In genomic region chr16:84700518-84701277, GRCh38 we compare ENCODE assay signal across 8 cellular contexts. TPM values are rescaled to one million over a fixed set of nuclear protein-coding genes. Genes with fewer than 3 reads are reported as not detected.
DNase-seq lines count a peak whose midpoint lies in the region; ATAC-seq and TF ChIP-seq lines count a peak whose summit lies in the region.

No MANE protein-coding gene starts in this region.

- H3K27ac ChIP-seq in BLaER1 treated with 17β-estradiol and CSF1 and Interleukin-3, amounts not matched to agents 10 nM and 100 nM: peak overlapping the region; percentile 77 to 99 (median 97)

- peaks cover 41 to 55% (median 52%) of the 10 kb centered on the region in 10 experiments for H3K4me1 ChIP-seq in BLaER1 treated with 17β-estradiol and CSF1 and Interleukin-3, amounts not matched to agents 10 nM and 100 nM

- H3K9me3 ChIP-seq in BLaER1 treated with 17β-estradiol and CSF1 and Interleukin-3, amounts not matched to agents 10 nM and 100 nM (replicated peaks in 1 of 11): no peaks in the 10 kb centered on the region

- ATAC-seq in HG03378 (IDR thresholded peaks at IDR 0.05; ENCODE audit: unreplicated experiment): peak; percentile 18

- H4K20me1 ChIP-seq in BLaER1 treated with 17β-estradiol and CSF1 and Interleukin-3, amounts not matched to agents 10 nM and 100 nM: peaks cover 39 to 58% (median 56%) of the 10 kb centered on the region in 11 experiments; a peak in 21 of 22 replicates

- peak overlapping the region; percentile 93 to 100 (median 99) for H3K4me3 ChIP-seq in BLaER1 treated with 17β-estradiol and CSF1 and Interleukin-3, amounts not matched to agents 10 nM and 100 nM
- H3K4me3 ChIP-seq in choroid plexus epithelial cell (ENCODE audit: low read depth, low read length): peak overlapping the region; percentile 82

- H3K36me3 ChIP-seq in BLaER1 treated with 17β-estradiol and CSF1 and Interleukin-3, amounts not matched to agents 10 nM and 100 nM: peaks cover 0 to 22% (median 11%) of the 10 kb centered on the region in 11 experiments; a peak in 15 of 22 replicates

- peak overlapping the region; percentile 85 to 97 (median 94) for H3K4me2 ChIP-seq in BLaER1 treated with 17β-estradiol and CSF1 and Interleukin-3, amounts not matched to agents 10 nM and 100 nM

- no peak for TF ChIP-seq CTCF in choroid plexus epithelial cell (conservative IDR thresholded peaks at IDR 0.05; ENCODE audit: low read depth, low read length)

- H3K9ac ChIP-seq in BLaER1 treated with 17β-estradiol and CSF1 and Interleukin-3, amounts not matched to agents 10 nM and 100 nM: peak overlapping the region; percentile 95 to 99 (median 98)

- DNase-seq in GM19240 (ENCODE audit: insufficient read length, low spot score) (peak; percentile 35), T-helper 22 cell (ENCODE audit: low read depth) (peak; percentile 8), choroid plexus epithelial cell (ENCODE audit: low read depth) (peak; percentile 53), lung microvascular endothelial cell (ENCODE audit: low read depth in 2 of 2) (peak; percentile 55 to 57), iPS-NIHi7 (ENCODE audit: extremely low spot score) (no peak)
- peak; percentile 7 to 9 for DNase-seq in stimulated activated CD8-positive, alpha-beta memory T cell treated with anti-CD3 and anti-CD28 coated beads, Interleukin-4, amount 100 ng/mL, for 1 hour (ENCODE audit: low read depth in 2 of 2, low spot score in 1 of 2)

- no peaks in the 10 kb centered on the region for H3K27me3 ChIP-seq in BLaER1 treated with 17β-estradiol and CSF1 and Interleukin-3, amounts not matched to agents 10 nM and 100 nM

RNA-seq across cellular contexts. Expression of gene USP10, which starts 0.9 kb away (rescaled TPM):
- 27.0 and 39.3 TPM in 2 replicates for total RNA-seq in lung microvascular endothelial cell

RNA-seq across cellular contexts. Expression of gene KLHL36, which starts 52.4 kb away (rescaled TPM):
- 33.1 and 49.8 TPM in 2 replicates for total RNA-seq in lung microvascular endothelial cell
